Comparison of ENCODE assay signal across 22 cellular contexts in the genomic region with DNA sequence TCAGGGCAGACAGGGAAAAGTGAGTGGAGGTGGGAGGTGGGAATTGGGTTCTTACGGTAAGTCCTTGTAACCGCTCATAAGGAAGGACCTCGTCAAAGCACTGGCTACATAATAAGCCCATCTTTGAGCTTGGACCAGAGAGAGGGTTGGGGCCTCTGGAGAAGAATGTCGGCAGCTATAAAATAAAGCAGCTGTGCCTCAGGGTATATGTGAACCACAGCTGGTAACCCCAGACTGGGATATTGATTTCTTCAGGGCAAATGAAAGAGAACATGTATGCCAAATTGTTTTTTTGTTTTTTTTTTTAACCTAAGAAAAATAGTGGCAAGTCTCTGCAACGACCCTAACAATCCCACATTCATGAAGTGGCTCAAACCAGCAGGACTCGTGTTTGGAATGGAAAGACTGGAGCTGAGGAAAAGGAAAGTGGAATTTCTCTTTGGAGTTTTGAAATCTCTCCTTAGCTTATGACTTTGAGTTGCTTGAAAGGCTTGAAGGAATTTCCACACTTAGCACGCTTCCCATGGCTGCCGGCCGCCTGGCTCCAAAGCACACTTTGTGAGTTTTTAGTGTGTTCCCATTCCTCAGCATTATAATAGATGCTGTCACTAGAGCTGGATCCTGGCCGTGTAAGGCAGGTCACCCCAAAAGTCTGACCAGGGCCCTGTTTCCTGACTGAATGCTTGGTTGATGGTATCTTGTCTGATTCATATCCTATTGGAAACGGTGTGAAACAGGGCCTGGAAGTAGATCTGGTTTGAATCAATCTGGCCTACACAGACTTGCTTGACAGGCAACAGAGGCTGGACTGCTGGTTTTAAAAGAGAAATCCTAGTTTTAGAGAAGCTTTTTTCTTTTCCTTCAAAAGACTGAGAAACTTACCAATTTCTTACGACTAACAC.
DNase-seq lines count a peak whose midpoint lies in the region; ATAC-seq, FAIRE-seq and TF ChIP-seq lines count a peak whose summit lies in the region.
"Had no signal": no experiment of that assay in that cellular context is flagged by ENCODE, and none has a peak within 500 bp of the region (broad histone marks: within the 10 kb centered on the region; RNA-seq: fewer than 3 reads in every experiment).

No MANE protein-coding gene starts in this region.

- TF ChIP-seq POLR2A in GM12892 (IDR thresholded peaks at IDR 0.05; ENCODE audit: low read depth, low read length): no peak

- H3K36me3 ChIP-seq in SK-N-SH (replicated peaks in 1 of 2; ENCODE audit: control insufficient read depth in 1 of 2, insufficient read depth in 2 of 2, low read length in 1 of 2) (peaks cover 0 to 8% of the 10 kb centered on the region in 2 experiments), neuronal stem cell (replicated peaks in 1 of 2; ENCODE audit: control insufficient read depth in 2 of 2, insufficient read depth in 2 of 2, low read length in 2 of 2) (no peaks in the 10 kb centered on the region)
- H3K36me3 ChIP-seq: uterus had no signal

- peak overlapping the region; percentile 46 for H3K4me2 ChIP-seq in SK-N-SH
- H3K4me2 ChIP-seq in neuronal stem cell (ENCODE audit: insufficient read depth, low read length, poor library complexity, severe bottlenecking): no peak overlapping the region

- H3K23ac ChIP-seq in neuronal stem cell (ENCODE audit: low read depth, low read length, poor library complexity): no peak overlapping the region

- H2BK12ac ChIP-seq in neuronal stem cell (ENCODE audit: low read length): no peak overlapping the region

- H3K79me1 ChIP-seq in neuronal stem cell (ENCODE audit: low read depth, low read length): no peaks in the 10 kb centered on the region

- H2AFZ ChIP-seq in SK-N-SH (ENCODE audit: low read depth) (no peak overlapping the region), neuronal stem cell (ENCODE audit: low read length) (peak overlapping the region; percentile 10)

- H3K4me1 ChIP-seq in SK-N-SH (ENCODE audit: control insufficient read depth in 1 of 2, insufficient read depth in 2 of 2, low read depth in 1 of 2, low read length in 1 of 2) (peaks cover 4 to 37% of the 10 kb centered on the region in 2 experiments), neuronal stem cell (ENCODE audit: control insufficient read depth in 2 of 2, insufficient read depth in 1 of 2, low read depth in 1 of 2, low read length in 2 of 2) (peaks cover 3 to 4% of the 10 kb centered on the region in 2 donors)
- H3K4me1 ChIP-seq: uterus had no signal

- no peak for TF ChIP-seq CTCF in SK-N-SH (IDR thresholded peaks at IDR 0.05)
- no peak for TF ChIP-seq CTCF in fibroblast of the aortic adventitia (IDR thresholded peaks at IDR 0.05; ENCODE audit: insufficient read depth, low read length)

- H3K27me3 ChIP-seq in SK-N-SH (ENCODE audit: insufficient read depth) (no peaks in the 10 kb centered on the region), neuronal stem cell (ENCODE audit: control insufficient read depth in 3 of 3, insufficient read depth in 3 of 3, low read depth in 1 of 3, low read length in 3 of 3) (no peaks in the 10 kb centered on the region)
- H3K27me3 ChIP-seq: uterus had no signal

- H2BK15ac ChIP-seq in neuronal stem cell (ENCODE audit: low read length): no peak overlapping the region

- H2BK5ac ChIP-seq in neuronal stem cell (ENCODE audit: low read length): no peak overlapping the region

- FAIRE-seq in GM12892 (lab: Jason Lieb, UNC): no peak
- FAIRE-seq: frontal cortex had no signal

- H3K4me1 Mint-ChIP-seq in natural killer cell treated with Interleukin-12 subunit alpha and Interleukin-12 subunit beta and Interleukin-15 and Interleukin-18, amount 100 ng/mL, for 72 hours (ENCODE audit: low read depth in 2 of 2): no peaks in the 10 kb centered on the region

- no peaks in the 10 kb centered on the region for H4K20me1 ChIP-seq in SK-N-SH (ENCODE audit: insufficient read depth)

- H3K4me3 ChIP-seq in SK-N-SH (ENCODE audit: low read depth in 2 of 2, low read length in 1 of 2) (no peak overlapping the region), fibroblast of the aortic adventitia (ENCODE audit: low read depth, low read length) (no peak overlapping the region), neuronal stem cell (ENCODE audit: low read length in 2 of 2) (no peak overlapping the region)
- H3K4me3 ChIP-seq: uterus had no signal

- no peak overlapping the region for H3K4ac ChIP-seq in neuronal stem cell (ENCODE audit: low read length)

- H3K36me3 Mint-ChIP-seq in natural killer cell treated with Interleukin-12 subunit alpha and Interleukin-12 subunit beta and Interleukin-15 and Interleukin-18, amount 100 ng/mL, for 72 hours: no peaks in the 10 kb centered on the region

- no peak overlapping the region for H3K27ac Mint-ChIP-seq in natural killer cell treated with Interleukin-12 subunit alpha and Interleukin-12 subunit beta and Interleukin-15 and Interleukin-18, amount 100 ng/mL, for 72 hours
- H3K27ac Mint-ChIP-seq: CD4-positive, alpha-beta T cell; effector memory CD8-positive, alpha-beta T cell had no signal

- no peak overlapping the region for H3K14ac ChIP-seq in neuronal stem cell (ENCODE audit: low read length)

- H2BK120ac ChIP-seq in neuronal stem cell (ENCODE audit: low read depth, low read length): no peak overlapping the region

- peak overlapping the region; percentile 91; a peak in 3 of 4 replicates for H3K27ac ChIP-seq in SK-N-SH (ENCODE audit: low read depth in 2 of 2, low read length in 1 of 2)
- H3K27ac ChIP-seq in neuronal stem cell (replicated peaks; ENCODE audit: low read length): no peak overlapping the region
- H3K27ac ChIP-seq: uterus, VCaP had no signal

- ATAC-seq in natural killer cell treated with Interleukin-12 subunit alpha and Interleukin-12 subunit beta and Interleukin-15 and Interleukin-18, amount 100 ng/mL, for 72 hours: no peak
- ATAC-seq: effector memory CD8-positive, alpha-beta T cell; left colon had no signal

- H4K91ac ChIP-seq in neuronal stem cell (ENCODE audit: low read depth, low read length, poor library complexity): no peak overlapping the region

- H3K27me3 Mint-ChIP-seq in natural killer cell treated with Interleukin-12 subunit alpha and Interleukin-12 subunit beta and Interleukin-15 and Interleukin-18, amount 100 ng/mL, for 72 hours: peaks cover 0 to 11% of the 10 kb centered on the region in 2 donors
- H3K27me3 Mint-ChIP-seq: CD4-positive, alpha-beta T cell had no signal

- CTCF ChIA-PET in SK-N-SH (lab: Yijun Ruan, JAX): no interaction called here

- H3K9me3 ChIP-seq in SK-N-SH: no peaks in the 10 kb centered on the region
- H3K9me3 ChIP-seq in neuronal stem cell (replicated peaks in 1 of 2; ENCODE audit: control insufficient read depth in 2 of 2, insufficient read depth in 1 of 2, low read depth in 1 of 2, low read length in 2 of 2): no peaks in the 10 kb centered on the region
- H3K9me3 ChIP-seq: uterus had no signal

- H3K4me3 Mint-ChIP-seq in natural killer cell treated with Interleukin-12 subunit alpha and Interleukin-12 subunit beta and Interleukin-15 and Interleukin-18, amount 100 ng/mL, for 72 hours: no peak overlapping the region
- H3K4me3 Mint-ChIP-seq: CD4-positive, alpha-beta T cell; effector memory CD8-positive, alpha-beta T cell had no signal

- H3K9ac ChIP-seq in SK-N-SH (peak overlapping the region; percentile 52; the same call in 1 of the 2 replicates), neuronal stem cell (ENCODE audit: low read depth, low read length, poor library complexity) (no peak overlapping the region)

- H2AK5ac ChIP-seq in neuronal stem cell (ENCODE audit: low read depth, low read length): no peak overlapping the region

- POLR2A ChIA-PET in SK-N-SH (lab: Yijun Ruan, JAX): no interaction called here

- peak; percentile 71 to 100 for TF ChIP-seq EP300 in SK-N-SH (IDR thresholded peaks at IDR 0.05; ENCODE audit: borderline replicate concordance in 1 of 2, low read depth in 1 of 2, low read length in 1 of 2)

- H3K9me3 Mint-ChIP-seq in natural killer cell treated with Interleukin-12 subunit alpha and Interleukin-12 subunit beta and Interleukin-15 and Interleukin-18, amount 100 ng/mL, for 72 hours: no peaks in the 10 kb centered on the region
- H3K9me3 Mint-ChIP-seq: CD4-positive, alpha-beta T cell had no signal

- H3F3A ChIP-seq in SK-N-SH (replicated peaks; ENCODE audit: insufficient read depth): peaks cover 46% of the 10 kb centered on the region

- no peak for TF ChIP-seq RAD21 in SK-N-SH (IDR thresholded peaks at IDR 0.05; ENCODE audit: low read length)

- no peaks in the 10 kb centered on the region for H3K79me2 ChIP-seq in SK-N-SH (ENCODE audit: insufficient read depth)

- H3K18ac ChIP-seq in neuronal stem cell (ENCODE audit: low read length): no peak overlapping the region

- H3K9me2 ChIP-seq in SK-N-SH: no peaks in the 10 kb centered on the region

- 41% methylated on average over 12 of the region's 12 CpGs for WGBS in SK-N-SH (ENCODE audit: low lambda C conversion rate)
- WGBS in neuronal stem cell (ENCODE audit: extremely low coverage in 2 of 2, insufficient read length in 2 of 2, insufficient replicate concordance in 1 of 2), 2 donors: no CpG with 5 or more reads among the region's 12 CpGs

- DNase-seq in ELR (ENCODE audit: low read depth) (peak; percentile 86), SK-N-SH (no peak), fibroblast of the aortic adventitia (ENCODE audit: low read depth) (peak; percentile 72), neuronal stem cell (ENCODE audit: low spot score) (no peak), GM12892 (ENCODE audit: insufficient read length) (no peak)
- DNase-seq in natural killer cell treated with Interleukin-12 subunit alpha and Interleukin-12 subunit beta and Interleukin-15 and Interleukin-18, amount 100 ng/mL, for 72 hours (ENCODE audit: low spot score): no peak
- DNase-seq in effector CD8-positive, alpha-beta T cell (lab: John Stamatoyannopoulos, UW): no peak
- no peak for DNase-seq in activated naive CD4-positive, alpha-beta T cell treated with anti-CD3 and anti-CD28 coated beads, Interleukin-2, amount 50 U/mL, for 16 hours
- DNase-seq: ACHN; activated CD4-positive, alpha-beta T cell treated with anti-CD3 and anti-CD28 coated beads, Interleukin-2, amount 50 U/mL, for 48 hours; activated gamma-delta T cell; amniotic stem cell; CD4-positive, alpha-beta T cell; cerebellar nuclear complex; effector memory CD8-positive, alpha-beta T cell; left colon; NCI-H2029; NCI-H345; substantia nigra had no signal

- H4K8ac ChIP-seq in neuronal stem cell (ENCODE audit: low read depth, low read length): no peak overlapping the region

TF ChIP-seq in SK-N-SH, 30 proteins besides CTCF, POLR2A, EP300 and RAD21 (continues in another document):
- 0 out of 2 replicates have a peak, but pooled peaks have one; percentile 36 for TF ChIP-seq SIN3A (IDR thresholded peaks at IDR 0.05; ENCODE audit: borderline replicate concordance, low read depth, low read length)

Comparison
In these comparisons a context has a peak if more than half of its experiments do, and no peak if none do; other contexts are left out.
1. DNase-seq: peak in ELR (single experiment) and fibroblast of the aortic adventitia (single experiment); none in SK-N-SH (single experiment), neuronal stem cell (single experiment), natural killer cell treated with Interleukin-12 subunit alpha and Interleukin-12 subunit beta and Interleukin-15 and Interleukin-18, amount 100 ng/mL, for 72 hours (single experiment), effector CD8-positive, alpha-beta T cell (single experiment), activated naive CD4-positive, alpha-beta T cell treated with anti-CD3 and anti-CD28 coated beads, Interleukin-2, amount 50 U/mL, for 16 hours (single experiment) and GM12892 (single experiment).